Comparison of ENCODE assay signal across 1 cellular context in the genomic region with DNA sequence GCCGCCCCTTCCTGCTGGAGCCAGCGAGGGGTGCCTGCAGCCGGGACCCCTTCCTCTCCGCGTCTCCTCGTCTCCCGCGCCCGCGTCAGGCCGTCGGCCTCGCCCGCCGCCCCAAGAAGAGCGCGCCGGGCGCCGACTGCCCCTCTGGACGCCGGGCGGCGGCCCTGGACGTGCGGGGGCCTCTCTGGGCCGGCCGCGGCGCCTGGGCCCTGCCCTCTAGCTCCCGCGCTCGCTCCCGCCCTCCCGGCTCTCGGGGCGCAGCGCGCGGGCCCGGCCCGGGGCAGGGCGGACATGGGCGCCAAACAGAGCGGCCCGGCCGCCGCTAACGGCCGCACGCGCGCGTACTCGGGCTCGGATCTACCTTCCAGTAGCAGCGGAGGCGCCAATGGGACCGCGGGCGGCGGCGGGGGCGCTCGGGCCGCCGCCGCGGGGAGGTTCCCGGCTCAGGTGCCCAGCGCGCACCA.
TF ChIP-seq lines count a peak whose summit lies in the region.

No MANE protein-coding gene starts in this region.

TF ChIP-seq in HEK293T, 16 proteins besides CTCF, POLR2A, EP300 and RAD21 (continued from another document):
- TF ChIP-seq CTBP1 (IDR thresholded peaks at IDR 0.05; ENCODE audit: borderline replicate concordance) (no peak), HDGF (IDR thresholded peaks at IDR 0.05; ENCODE audit: borderline replicate concordance) (no peak)
TF ChIP-seq in HEK293T: peak in this region for 0.
